Comparison of ENCODE assay signal across 17 cellular contexts in genomic region chr11:61116426-61117214, GRCh38. TPM values are rescaled to one million over a fixed set of nuclear protein-coding genes. Genes with fewer than 3 reads are reported as not detected.
DNase-seq lines count a peak whose midpoint lies in the region; ATAC-seq, FAIRE-seq and TF ChIP-seq lines count a peak whose summit lies in the region.
"Had no signal": no experiment of that assay in that cellular context is flagged by ENCODE, and none has a peak within 500 bp of the region (broad histone marks: within the 10 kb centered on the region; RNA-seq: fewer than 3 reads in every experiment).

No MANE protein-coding gene starts in this region.

- H3K4me1 ChIP-seq in K562 (replicated peaks in 1 of 2; ENCODE audit: control insufficient read depth in 2 of 2, insufficient read depth in 2 of 2, low read length in 2 of 2), result peaks cover 6 to 11% of the 10 kb centered on the region in 2 experiments; a peak in 4 of 5 replicates
- H3K4me1 ChIP-seq in osteoblast (ENCODE audit: insufficient read depth, low read length), result no peaks in the 10 kb centered on the region

- H3K27ac ChIP-seq in K562 (ENCODE audit: extremely low read depth, low read depth, low read length), result no peak overlapping the region; the same call in 2 of the 3 replicates
- H3K27ac ChIP-seq in osteoblast (ENCODE audit: low read depth, low read length), result no peak overlapping the region
- H3K27ac ChIP-seq: dorsolateral prefrontal cortex, spleen had no signal

- peaks cover 4% of the 10 kb centered on the region for H3K9me1 ChIP-seq in K562 (ENCODE audit: control insufficient read depth, insufficient read depth, low read length)

- intact Hi-C loops in activated CD4-positive, alpha-beta T cell treated with anti-CD3 and anti-CD28 coated beads for 36 hours (cut with DNase I, micrococcal nuclease), result no loop called here
- intact Hi-C loops in K562 (cut with micrococcal nuclease) (no loop called here), Calu3 (cut with micrococcal nuclease; ENCODE audit: unreplicated experiment) (no loop called here)

- H3K9me3 ChIP-seq in K562 (replicated peaks; ENCODE audit: control insufficient read depth, insufficient read depth, low read depth, low read length) (no peaks in the 10 kb centered on the region), osteoblast (ENCODE audit: low read depth, low read length) (no peaks in the 10 kb centered on the region)
- H3K9me3 ChIP-seq: spleen had no signal

- peak; percentile 27 for ATAC-seq in activated CD4-positive, alpha-beta T cell treated with anti-CD3 and anti-CD28 coated beads for 36 hours
- no peak for ATAC-seq in K562
- ATAC-seq: left cardiac atrium had no signal

- H3K9ac ChIP-seq in K562 (ENCODE audit: insufficient read depth in 1 of 2, low read depth in 2 of 2, low read length in 2 of 2), result no peak overlapping the region

- H3K27me3 ChIP-seq in K562 (ENCODE audit: control insufficient read depth in 2 of 2, insufficient read depth in 2 of 2, low read length in 2 of 2) (peaks cover 27 to 67% of the 10 kb centered on the region in 2 experiments; a peak in 4 of 5 replicates), osteoblast (ENCODE audit: insufficient read depth, low read length) (no peaks in the 10 kb centered on the region)
- H3K27me3 ChIP-seq: dorsolateral prefrontal cortex, spleen had no signal

- H4K20me1 ChIP-seq in K562 (replicated peaks; ENCODE audit: control insufficient read depth, insufficient read depth, low read length) (peaks cover 16% of the 10 kb centered on the region), osteoblast (ENCODE audit: insufficient read depth, low read length) (no peaks in the 10 kb centered on the region)

- no peak for TF ChIP-seq RAD21 in K562 (CRISPR knock-in tag; conservative IDR thresholded peaks at IDR 0.05 in 1 of 2, IDR thresholded peaks at IDR 0.05 in 1 of 2)

- DNase-seq in activated CD4-positive, alpha-beta T cell treated with anti-CD3 and anti-CD28 coated beads for 36 hours, result peak; percentile 42
- no peak for DNase-seq in activated CD4-positive, alpha-beta T cell treated with anti-CD3 and anti-CD28 coated beads, Interleukin-2, amount 50 U/mL, for 48 hours
- no peak for DNase-seq in HTR-8/SVneo (ENCODE audit: insufficient read length, low spot score)
- DNase-seq in K562 (ENCODE audit: extremely low read depth in 1 of 4, low spot score in 3 of 4), result no peak
- DNase-seq in osteoblast (ENCODE audit: insufficient read length, low spot score, missing footprints), result peak; percentile 55
- DNase-seq in NCI-H2029 (lab: John Stamatoyannopoulos, UW), result no peak
- DNase-seq in Calu3, result no peak
- no peak for DNase-seq in NCI-H82 (lab: John Stamatoyannopoulos, UW)
- DNase-seq: dorsolateral prefrontal cortex, hypothalamus, Kasumi-1, left cardiac atrium, NCI-H146, NCI-H446, substantia nigra had no signal

- CTCF ChIA-PET in activated CD4-positive, alpha-beta T cell treated with anti-CD3 and anti-CD28 coated beads for 36 hours (lab: Charles Lee), result interaction anchor here (0.6 to 2.8 kb wide), 4 partner anchors 12 to 1351 kb away, joined by 3 to 8 read pairs (median 4); no protein-coding TSS in a partner anchor
- CTCF ChIA-PET in K562 (lab: Yijun Ruan, JAX; ENCODE audit: low intra/inter-chr PET ratio), result no interaction called here
- CTCF ChIA-PET in Calu3 (lab: Charles Lee), result no interaction called here

- H3K27ac Mint-ChIP-seq in activated CD4-positive, alpha-beta T cell treated with anti-CD3 and anti-CD28 coated beads for 36 hours, result peak overlapping the region; percentile 98
- no peak overlapping the region for H3K27ac Mint-ChIP-seq in Calu3 (ENCODE audit: unreplicated experiment)

- BruUV-seq in K562 (replicated peaks; lab: Mats Ljungman, UMichigan) (no TSS peak), Calu3 (replicated peaks; lab: Mats Ljungman, UMichigan) (no TSS peak)

- POLR2A ChIA-PET in activated CD4-positive, alpha-beta T cell treated with anti-CD3 and anti-CD28 coated beads for 36 hours (lab: Charles Lee), result interaction anchor here (1.0 to 1.2 kb wide), 3 partner anchors 9 to 331 kb away, joined by 3 read pairs; partner anchors contain the start of gene PRPF19
- POLR2A ChIA-PET in K562 (lab: Yijun Ruan, JAX), result no interaction called here

- WGBS in K562 (ENCODE audit: insufficient coverage, low coverage, missing lambda C conversion rate), result 16% methylated on average over 7 of the region's 8 CpGs

- TF ChIP-seq EP300 in K562 (IDR thresholded peaks at IDR 0.05; ENCODE audit: low read length), result no peak

- H3K4me3 ChIP-seq in K562, result no peak overlapping the region
- no peak overlapping the region for H3K4me3 ChIP-seq in osteoblast (ENCODE audit: insufficient read depth, low read length)
- H3K4me3 ChIP-seq: dorsolateral prefrontal cortex, spleen had no signal

- H3K4me2 ChIP-seq in K562 (ENCODE audit: insufficient read depth, low read length) (no peak overlapping the region), osteoblast (ENCODE audit: insufficient read depth, low read length) (no peak overlapping the region)

- peak overlapping the region; percentile 55 for H3K4me3 Mint-ChIP-seq in activated CD4-positive, alpha-beta T cell treated with anti-CD3 and anti-CD28 coated beads for 36 hours
- H3K4me3 Mint-ChIP-seq in Calu3 (ENCODE audit: low read depth, unreplicated experiment), result no peak overlapping the region

- peaks cover 94% of the 10 kb centered on the region for H3K4me1 Mint-ChIP-seq in activated CD4-positive, alpha-beta T cell treated with anti-CD3 and anti-CD28 coated beads for 36 hours
- no peaks in the 10 kb centered on the region for H3K4me1 Mint-ChIP-seq in Calu3 (ENCODE audit: low read depth, unreplicated experiment)

- no peaks in the 10 kb centered on the region for H3K79me2 ChIP-seq in K562 (ENCODE audit: control insufficient read depth, insufficient read depth, low read length)
- no peaks in the 10 kb centered on the region for H3K79me2 ChIP-seq in osteoblast (ENCODE audit: insufficient read depth, low read length)

- H3K9me3 Mint-ChIP-seq in activated CD4-positive, alpha-beta T cell treated with anti-CD3 and anti-CD28 coated beads for 36 hours (ENCODE audit: low read depth), result peaks cover 3% of the 10 kb centered on the region
- H3K9me3 Mint-ChIP-seq in Calu3 (ENCODE audit: low read depth, unreplicated experiment), result no peaks in the 10 kb centered on the region

- in situ Hi-C loops in K562 (cut with MboI), result no loop called here

- H3K36me3 ChIP-seq in K562 (ENCODE audit: control insufficient read depth, insufficient read depth, low read length), result no peaks in the 10 kb centered on the region
- no peaks in the 10 kb centered on the region for H3K36me3 ChIP-seq in osteoblast (ENCODE audit: insufficient read depth, low read length)

- H3K36me3 Mint-ChIP-seq in activated CD4-positive, alpha-beta T cell treated with anti-CD3 and anti-CD28 coated beads for 36 hours (ENCODE audit: low read depth), result peaks cover 90% of the 10 kb centered on the region
- H3K36me3 Mint-ChIP-seq in Calu3 (ENCODE audit: insufficient read depth, unreplicated experiment), result no peaks in the 10 kb centered on the region

- TF ChIP-seq POLR2A in K562 (conservative IDR thresholded peaks at IDR 0.05), result no peak

- H2AFZ ChIP-seq in K562 (ENCODE audit: low read depth, low read length), result no peak overlapping the region
- no peak overlapping the region for H2AFZ ChIP-seq in osteoblast (ENCODE audit: low read length)

- H3K27me3 Mint-ChIP-seq in activated CD4-positive, alpha-beta T cell treated with anti-CD3 and anti-CD28 coated beads for 36 hours, result no peaks in the 10 kb centered on the region
- peaks cover 60% of the 10 kb centered on the region for H3K27me3 Mint-ChIP-seq in Calu3 (ENCODE audit: unreplicated experiment)

- peak; percentile 100 for FAIRE-seq in HTR-8/SVneo (lab: Jason Lieb, UNC)
- peak; percentile 91 for FAIRE-seq in K562 (lab: Jason Lieb, UNC)
- FAIRE-seq: A204.1 had no signal

- TF ChIP-seq CTCF in K562 (IDR thresholded peaks at IDR 0.05 in 2 of 3, conservative IDR thresholded peaks at IDR 0.05 in 1 of 3; ENCODE audit: insufficient read depth in 2 of 3, low read depth in 1 of 3, low read length in 3 of 3) (no peak), osteoblast (IDR thresholded peaks at IDR 0.05; ENCODE audit: extremely low read depth, low read depth, low read length) (no peak), Calu3 (IDR thresholded peaks at IDR 0.05; ENCODE audit: unreplicated experiment) (no peak)

RNA-seq across cellular contexts. Expression of gene CD5, which starts 14.3 kb away (rescaled TPM):
- total RNA-seq in activated CD4-positive, alpha-beta T cell treated with anti-CD3 and anti-CD28 coated beads for 36 hours, result 100 to 1,000 TPM; 298 to 399 TPM
- total RNA-seq in K562 (2011; cell fraction: chromatin; rRNA removed; ENCODE audit: low replicate concordance), result not detected in 2 replicates
- total RNA-seq in K562 (2011; cell fraction: nucleolus; rRNA removed), result not detected in 2 replicates
- total RNA-seq in K562 (2011; cell fraction: nucleoplasm; rRNA removed), result not detected in 2 replicates
- not detected in 2 replicates for total RNA-seq in K562 (2014; rRNA removed)
- not detected in 2 replicates for total RNA-seq in K562 (2014; rRNA removed; fragmentation: Illumina TruSeq; extraction: Trizol)
- not detected in 2 replicates for total RNA-seq in K562 (2015; rRNA removed; fragmentation: Illumina TruSeq; extraction: Trizol)
- total RNA-seq in K562 (2021), result 0.35 and 0.40 TPM in 2 replicates
- polyA plus RNA-seq in K562 (2011; rRNA removed), result not detected in 2 replicates
- not detected in 2 replicates for polyA plus RNA-seq in K562 (2011; cell fraction: cytosol; rRNA removed)
- polyA plus RNA-seq in K562 (2011; cell fraction: nucleus; rRNA removed), result not detected in 2 replicates
- 0.05 and 0.08 TPM in 2 replicates for polyA plus RNA-seq in K562 (2012)
- polyA plus RNA-seq in K562 (2014; fragmentation: Illumina TruSeq; extraction: Trizol), result not detected in 2 replicates
- not detected for polyA plus RNA-seq in K562 (2014; fragmentation: Nextera tagmentation; extraction: Ambion mirVana)
- not detected in 2 replicates for polyA plus RNA-seq in K562 (2014; rRNA removed)
- polyA minus RNA-seq in K562 (2011; rRNA and poly(A)+ RNA removed), result not detected in 2 replicates
- polyA minus RNA-seq in K562 (2011; cell fraction: cytosol; rRNA and poly(A)+ RNA removed), result not detected in 2 replicates
- not detected in 2 replicates for polyA minus RNA-seq in K562 (2011; cell fraction: nucleus; rRNA and poly(A)+ RNA removed)
- not detected in 2 replicates for total RNA-seq in osteoblast
- not detected in 2 replicates for total RNA-seq in Calu3 (2022)

RNA-seq across cellular contexts. Expression of gene VPS37C, which starts 44.6 kb away (rescaled TPM):
- total RNA-seq in activated CD4-positive, alpha-beta T cell treated with anti-CD3 and anti-CD28 coated beads for 36 hours, result 10 to 100 TPM in 1 of 2 experiments, 1 to 10 TPM in 1; 9.5 to 10.6 TPM
- 39.7 and 60.4 TPM in 2 replicates for total RNA-seq in K562 (2011; cell fraction: chromatin; rRNA removed; ENCODE audit: low replicate concordance)
- 29.2 and 34.2 TPM in 2 replicates for total RNA-seq in K562 (2011; cell fraction: nucleolus; rRNA removed)
- total RNA-seq in K562 (2011; cell fraction: nucleoplasm; rRNA removed), result 49.8 and 67.2 TPM in 2 replicates
- total RNA-seq in K562 (2014; rRNA removed) (12.4 and 17.3 TPM in 2 replicates), K562 (2014; rRNA removed; fragmentation: Illumina TruSeq; extraction: Trizol) (6.7 and 7.1 TPM in 2 replicates), K562 (2015; rRNA removed; fragmentation: Illumina TruSeq; extraction: Trizol) (10.7 and 10.8 TPM in 2 replicates), K562 (2021) (23.9 and 29.8 TPM in 2 replicates), osteoblast (16.8 and 19.2 TPM in 2 replicates), Calu3 (2022) (22.7 TPM in 2 replicates)
- polyA plus RNA-seq in K562 (2011; rRNA removed) (11.5 and 15.1 TPM in 2 replicates), K562 (2014; fragmentation: Illumina TruSeq; extraction: Trizol) (12.8 and 17.1 TPM in 2 replicates), K562 (2014; fragmentation: Nextera tagmentation; extraction: Ambion mirVana) (under 1 TPM; 0.62 to 0.96 TPM), K562 (2014; rRNA removed) (16.4 and 18.2 TPM in 2 replicates)
- polyA plus RNA-seq in K562 (2011; cell fraction: cytosol; rRNA removed), result 11.9 and 17.4 TPM in 2 replicates
- polyA plus RNA-seq in K562 (2011; cell fraction: nucleus; rRNA removed), result 21.3 and 30.6 TPM in 2 replicates
- 15.8 and 22.0 TPM in 2 replicates for polyA plus RNA-seq in K562 (2012)
- 7.0 and 7.7 TPM in 2 replicates for polyA minus RNA-seq in K562 (2011; rRNA and poly(A)+ RNA removed)
- 8.0 and 9.2 TPM in 2 replicates for polyA minus RNA-seq in K562 (2011; cell fraction: cytosol; rRNA and poly(A)+ RNA removed)
- polyA minus RNA-seq in K562 (2011; cell fraction: nucleus; rRNA and poly(A)+ RNA removed), result 9.4 and 13.2 TPM in 2 replicates

Comparison
In these comparisons a context has a peak if more than half of its experiments do, and no peak if none do; other contexts are left out.
1. DNase-seq: peak in activated CD4-positive, alpha-beta T cell treated with anti-CD3 and anti-CD28 coated beads for 36 hours (single experiment) and osteoblast (single experiment); none in activated CD4-positive, alpha-beta T cell treated with anti-CD3 and anti-CD28 coated beads, Interleukin-2, amount 50 U/mL, for 48 hours (0 of 2), HTR-8/SVneo (single experiment), K562 (0 of 4), NCI-H2029 (single experiment), Calu3 (single experiment) and NCI-H82 (single experiment).
2. RNA of gene CD5, which starts 14.3 kb away (total RNA-seq): 298 to 399 TPM in activated CD4-positive, alpha-beta T cell treated with anti-CD3 and anti-CD28 coated beads for 36 hours; 0.35 to 0.40 TPM in K562, not detected in osteoblast and not detected in Calu3; every median in the first group is over 100 times any median in the second.